In the genomic region with DNA sequence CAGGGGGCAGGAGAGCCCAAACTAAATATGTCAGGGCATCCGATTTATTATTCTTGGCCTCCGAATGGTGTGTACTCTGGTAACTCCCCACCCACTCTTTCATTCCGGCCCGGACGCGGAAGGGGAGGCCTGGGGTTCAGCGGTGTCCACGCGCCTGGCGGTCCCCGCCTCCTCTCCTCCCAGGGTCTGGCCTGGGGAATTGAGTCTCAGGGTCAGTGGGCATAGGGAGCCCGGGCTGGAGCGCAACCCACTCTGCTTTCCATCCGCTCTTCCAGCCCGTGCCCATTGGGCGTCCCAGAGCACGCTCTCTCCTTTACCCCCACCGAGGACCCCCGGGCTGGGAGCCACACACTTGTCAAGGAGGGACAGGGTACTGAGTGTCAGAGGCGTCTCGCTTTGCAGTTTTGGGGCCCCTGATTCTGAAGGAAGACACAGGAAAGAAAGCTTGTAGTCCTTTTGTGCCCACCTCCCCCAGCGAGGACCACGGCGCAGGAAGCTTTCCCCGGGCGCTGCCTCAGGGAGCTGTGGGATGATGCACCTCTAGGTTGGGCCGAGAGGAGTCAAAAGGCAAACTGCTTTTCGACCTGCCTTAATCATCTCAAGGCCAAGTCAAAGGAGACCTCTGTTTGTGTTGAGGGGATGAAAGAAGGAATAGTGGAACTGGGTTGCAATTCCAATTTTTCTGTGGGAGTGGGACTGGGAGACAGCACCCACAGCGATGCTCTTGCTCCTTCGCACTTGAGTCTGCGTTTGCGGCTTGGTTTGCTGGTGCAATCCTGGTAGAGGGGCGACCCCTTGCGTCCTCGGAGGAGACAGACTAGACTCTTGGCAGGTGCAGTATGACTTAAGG, we compare ENCODE assay signal across 8 cellular contexts. TPM values are rescaled to one million over a fixed set of nuclear protein-coding genes. Genes with fewer than 3 reads are reported as not detected.
DNase-seq lines count a peak whose midpoint lies in the region; ATAC-seq and TF ChIP-seq lines count a peak whose summit lies in the region.

No MANE protein-coding gene starts in this region.

- no peak overlapping the region for H3K27ac ChIP-seq in OCI-LY3 (ENCODE audit: low read length)

- peaks cover 21% of the 10 kb centered on the region for H3K4me1 Mint-ChIP-seq in activated T-cell treated with anti-CD3 and anti-CD28 coated beads, Interleukin-2, amount 50 U/mL, for 24 hours (ENCODE audit: low read depth)
- peaks cover 62% of the 10 kb centered on the region for H3K4me1 Mint-ChIP-seq in nephron progenitor cell

- peaks cover 79% of the 10 kb centered on the region for H3K27me3 Mint-ChIP-seq in activated T-cell treated with anti-CD3 and anti-CD28 coated beads, Interleukin-2, amount 50 U/mL, for 24 hours
- peaks cover 9% of the 10 kb centered on the region for H3K27me3 Mint-ChIP-seq in nephron progenitor cell (ENCODE audit: low read depth, poor library complexity)

- no peak overlapping the region for H3K27ac Mint-ChIP-seq in activated T-cell treated with anti-CD3 and anti-CD28 coated beads, Interleukin-2, amount 50 U/mL, for 24 hours
- peak overlapping the region; percentile 51 for H3K27ac Mint-ChIP-seq in nephron progenitor cell

- no peaks in the 10 kb centered on the region for H3K4me1 ChIP-seq in OCI-LY3 (ENCODE audit: low read length)

- H3K9me3 ChIP-seq in OCI-LY3 (ENCODE audit: insufficient read depth, low read length) = no peaks in the 10 kb centered on the region

- H3K36me3 Mint-ChIP-seq in activated T-cell treated with anti-CD3 and anti-CD28 coated beads, Interleukin-2, amount 50 U/mL, for 24 hours (ENCODE audit: low read depth) = no peaks in the 10 kb centered on the region
- H3K36me3 Mint-ChIP-seq in nephron progenitor cell (ENCODE audit: low read depth) = no peaks in the 10 kb centered on the region

- no peak overlapping the region for H3K4me3 ChIP-seq in OCI-LY3 (ENCODE audit: low read length)
- peak overlapping the region; percentile 69 for H3K4me3 ChIP-seq in fibroblast of the aortic adventitia (ENCODE audit: low read depth, low read length)

- H3K9me3 Mint-ChIP-seq in activated T-cell treated with anti-CD3 and anti-CD28 coated beads, Interleukin-2, amount 50 U/mL, for 24 hours = no peaks in the 10 kb centered on the region
- H3K9me3 Mint-ChIP-seq in nephron progenitor cell = no peaks in the 10 kb centered on the region

- ATAC-seq in GM21515 (IDR thresholded peaks at IDR 0.05; ENCODE audit: unreplicated experiment) = peak; percentile 92

- H3K27me3 ChIP-seq in OCI-LY3 (ENCODE audit: low read depth, low read length) = no peaks in the 10 kb centered on the region

- TF ChIP-seq CTCF in OCI-LY3 (IDR thresholded peaks at IDR 0.05; ENCODE audit: low read depth, low read length) (peak; percentile 71), fibroblast of the aortic adventitia (IDR thresholded peaks at IDR 0.05; ENCODE audit: insufficient read depth, low read length) (peak; percentile 93), nephron progenitor cell (IDR thresholded peaks at IDR 0.05) (peak; percentile 93)

- DNase-seq in DMS153 treated with DMSO at 0.1 percent for 48 hours (lab: John Stamatoyannopoulos, UW; ENCODE audit: unreplicated experiment) = peak; percentile 40
- peak; percentile 55 for DNase-seq in HT-29 (ENCODE audit: low spot score)
- peak; percentile 74 for DNase-seq in activated T-cell treated with anti-CD3 and anti-CD28 coated beads, Interleukin-2, amount 50 U/mL, for 24 hours
- peak; percentile 89 for DNase-seq in fibroblast of the aortic adventitia (ENCODE audit: low read depth)
- peak; percentile 90 for DNase-seq in nephron progenitor cell
- peak; percentile 81 for DNase-seq in superior temporal gyrus (ENCODE audit: extremely low spot score)

- no peaks in the 10 kb centered on the region for H3K79me2 ChIP-seq in OCI-LY3 (ENCODE audit: low read length)

- no peak overlapping the region for H3K4me2 ChIP-seq in OCI-LY3 (ENCODE audit: low read length)

- H3K4me3 Mint-ChIP-seq in activated T-cell treated with anti-CD3 and anti-CD28 coated beads, Interleukin-2, amount 50 U/mL, for 24 hours = no peak overlapping the region
- H3K4me3 Mint-ChIP-seq in nephron progenitor cell = peak overlapping the region; percentile 96

- H4K20me1 ChIP-seq in OCI-LY3 (ENCODE audit: insufficient read depth, low read length) = no peaks in the 10 kb centered on the region

- H3K9ac ChIP-seq in OCI-LY3 (ENCODE audit: low read length) = no peak overlapping the region

- H3K36me3 ChIP-seq in OCI-LY3 (replicated peaks; ENCODE audit: low read depth, low read length) = no peaks in the 10 kb centered on the region

- no peak overlapping the region for H2AFZ ChIP-seq in OCI-LY3 (ENCODE audit: low read depth, low read length)

RNA-seq across cellular contexts. Expression of gene RSPO3, which starts 2.5 kb away (rescaled TPM):
- not detected in 2 replicates for total RNA-seq in HT-29 (2014; rRNA removed; shearing (Covaris generic))
- 2.5 and 7.9 TPM in 2 replicates for total RNA-seq in fibroblast of the aortic adventitia (ENCODE audit: low replicate concordance)

Comparison
In these comparisons a context has a peak if more than half of its experiments do, and no peak if none do; other contexts are left out.
1. DNase-seq: peak in every context shown above with its lines; median percentile 90 in nephron progenitor cell; 89 in fibroblast of the aortic adventitia; 81 in superior temporal gyrus; 74 in activated T-cell treated with anti-CD3 and anti-CD28 coated beads, Interleukin-2, amount 50 U/mL, for 24 hours; 55 in HT-29; 40 in DMS153 treated with DMSO at 0.1 percent for 48 hours.